ENCODE assay signal across 19 cellular contexts in genomic region chr9:107973451-107973850, GRCh38.
"Had no signal": no experiment of that assay in that cellular context is flagged by ENCODE, and none has a peak within 500 bp of the region (broad histone marks: within the 10 kb centered on the region; RNA-seq: fewer than 3 reads in every experiment).

No MANE protein-coding gene starts in this region.

- H3K27ac ChIP-seq: RWPE1 had no signal

- H3K27me3 ChIP-seq: MG63 had no signal

- H3K9me3 ChIP-seq: MG63 had no signal

- H3K4me3 ChIP-seq: MG63 had no signal

- ATAC-seq: Panc1, SK-N-SH treated with all-trans-retinoic acid at 6 μM for 48 hours had no signal

- DNase-seq: Karpas-422, KBM-7, MG63, NCI-H1092, NCI-H1105 treated with DMSO at 0.1 percent for 48 hours, NCI-H1417 treated with DMSO at 0.1 percent for 48 hours, NCI-H146, NCI-H1694 treated with DMSO at 0.1 percent for 48 hours, NCI-H1930, NCI-H2081, NCI-H2107, NCI-H2227 treated with DMSO at 0.1 percent for 48 hours, NCI-H524, NCI-H526 treated with DMSO at 0.1 percent for 48 hours, NCI-H774, SHP77 had no signal

- H3K36me3 ChIP-seq: MG63 had no signal
